Comparison of ENCODE assay signal across 9 cellular contexts in the genomic region with DNA sequence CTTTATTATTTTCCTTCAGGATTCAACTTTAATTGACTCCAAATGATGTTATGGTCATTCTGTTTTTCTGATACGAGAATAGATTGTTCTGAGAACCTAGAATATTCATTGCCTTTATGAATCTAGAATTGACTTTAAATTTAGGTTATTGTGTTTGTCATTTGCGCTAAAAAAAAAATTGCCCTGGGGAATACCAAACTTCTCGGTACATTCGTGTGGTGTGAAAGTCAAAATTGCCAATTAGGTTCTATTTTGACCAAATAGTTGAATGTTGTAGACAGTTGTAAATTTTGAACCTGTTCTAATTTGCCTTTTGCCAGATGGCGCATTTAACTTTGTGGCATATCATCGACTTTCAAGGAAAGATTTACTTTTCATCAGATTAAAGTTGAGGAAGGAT. TPM values are rescaled to one million over a fixed set of nuclear protein-coding genes. Genes with fewer than 3 reads are reported as not detected.
DNase-seq lines count a peak whose midpoint lies in the region; ATAC-seq and TF ChIP-seq lines count a peak whose summit lies in the region.
"Had no signal": no experiment of that assay in that cellular context is flagged by ENCODE, and none has a peak within 500 bp of the region (broad histone marks: within the 10 kb centered on the region; RNA-seq: fewer than 3 reads in every experiment).

No MANE protein-coding gene starts in this region.

- H3K36me3 Mint-ChIP-seq in Calu3 (ENCODE audit: insufficient read depth, unreplicated experiment) = peaks cover 61% of the 10 kb centered on the region
- H3K36me3 Mint-ChIP-seq in IgD-negative memory B cell = no peaks in the 10 kb centered on the region
- no peaks in the 10 kb centered on the region for H3K36me3 Mint-ChIP-seq in chondrocyte (ENCODE audit: low read depth)

- H3K27me3 Mint-ChIP-seq in Calu3 (ENCODE audit: unreplicated experiment) = no peaks in the 10 kb centered on the region
- no peaks in the 10 kb centered on the region for H3K27me3 Mint-ChIP-seq in IgD-negative memory B cell
- H3K27me3 Mint-ChIP-seq in chondrocyte (ENCODE audit: low read depth) = no peaks in the 10 kb centered on the region

- no peaks in the 10 kb centered on the region for H3K9me3 ChIP-seq in neuron (ENCODE audit: low read length)

- no peak for ATAC-seq in HG03354 (IDR thresholded peaks at IDR 0.05; ENCODE audit: poor library complexity, severe bottlenecking, unreplicated experiment)
- ATAC-seq in HG03520 (IDR thresholded peaks at IDR 0.05; ENCODE audit: unreplicated experiment) = no peak

- peak overlapping the region; percentile 91 for H3K4me3 Mint-ChIP-seq in Calu3 (ENCODE audit: low read depth, unreplicated experiment)
- H3K4me3 Mint-ChIP-seq in IgD-negative memory B cell = peak overlapping the region; percentile 17 to 95 (median 64)
- H3K4me3 Mint-ChIP-seq in chondrocyte (ENCODE audit: unreplicated experiment) = no peak overlapping the region

- H3K4me1 ChIP-seq in neuron (ENCODE audit: insufficient read depth, low read length) = peaks cover 19% of the 10 kb centered on the region

- H3K9me3 Mint-ChIP-seq in Calu3 (ENCODE audit: low read depth, unreplicated experiment) (no peaks in the 10 kb centered on the region), IgD-negative memory B cell (no peaks in the 10 kb centered on the region), chondrocyte (ENCODE audit: low read depth) (no peaks in the 10 kb centered on the region)

- H3K36me3 ChIP-seq in neuron (ENCODE audit: insufficient read depth, low read length) = peaks cover 11% of the 10 kb centered on the region

- H2AFZ ChIP-seq in neuron (ENCODE audit: low read depth, low read length) = no peak overlapping the region

- DNase-seq in Calu3 (no peak), chondrocyte (ENCODE audit: low spot score) (no peak), COLO668 (lab: John Stamatoyannopoulos, UW; ENCODE audit: unreplicated experiment) (no peak), mucosa of gallbladder (ENCODE audit: low spot score) (no peak)
- DNase-seq: NCI-H774 had no signal

- TF ChIP-seq CTCF in Calu3 (IDR thresholded peaks at IDR 0.05; ENCODE audit: unreplicated experiment) = no peak
- no peak for TF ChIP-seq CTCF in chondrocyte (IDR thresholded peaks at IDR 0.05)

- peak overlapping the region; percentile 100 for H3K4me3 ChIP-seq in neuron (ENCODE audit: low read length)

- intact Hi-C loops in Calu3 (cut with micrococcal nuclease; ENCODE audit: unreplicated experiment) = no loop called here

- no TSS peak for BruUV-seq in Calu3 (replicated peaks; lab: Mats Ljungman, UMichigan)

- H3K27ac Mint-ChIP-seq in Calu3 (ENCODE audit: unreplicated experiment) (no peak overlapping the region), IgD-negative memory B cell (peak overlapping the region; percentile 76 to 99 (median 95)), chondrocyte (ENCODE audit: unreplicated experiment) (peak overlapping the region; percentile 41)

- H3K4me1 Mint-ChIP-seq in Calu3 (ENCODE audit: low read depth, unreplicated experiment) (peaks cover 8% of the 10 kb centered on the region), IgD-negative memory B cell (peaks cover 40 to 45% (median 42%) of the 10 kb centered on the region in 3 donors), chondrocyte (ENCODE audit: low read depth) (peaks cover 39% of the 10 kb centered on the region)

- CTCF ChIA-PET in Calu3 (lab: Charles Lee) = interaction anchor here (0.6 kb wide), 1 partner anchor 11 kb away, joined by 6 read pairs; no protein-coding TSS in a partner anchor

- H3K27me3 ChIP-seq in neuron (ENCODE audit: insufficient read depth, low read length) = no peaks in the 10 kb centered on the region

RNA-seq across cellular contexts. Expression of a gene that starts 3.0 kb away (rescaled TPM):
- 91.8 and 103 TPM in 2 replicates for total RNA-seq in Calu3 (2022)
- 127 TPM for polyA plus RNA-seq in IgD-negative memory B cell
- 65.0 to 72.3 TPM (median 65.9 TPM) in 3 replicates for total RNA-seq in chondrocyte
- total RNA-seq in mucosa of gallbladder = 75.4 TPM

RNA-seq across cellular contexts. Expression of a gene that starts 31.6 kb away (rescaled TPM):
- total RNA-seq in Calu3 (2022) = 92.3 and 108 TPM in 2 replicates
- polyA plus RNA-seq in IgD-negative memory B cell = 23.6 TPM
- 36.0 to 43.5 TPM (median 38.4 TPM) in 3 replicates for total RNA-seq in chondrocyte
- total RNA-seq in mucosa of gallbladder = 69.3 TPM

RNA-seq across cellular contexts. Expression of a gene that starts 37.2 kb away (rescaled TPM):
- 143 and 202 TPM in 2 replicates for total RNA-seq in Calu3 (2022)
- 79.2 TPM for polyA plus RNA-seq in IgD-negative memory B cell
- total RNA-seq in chondrocyte = 57.1 to 87.3 TPM (median 61.5 TPM) in 3 replicates
- 189 TPM for total RNA-seq in mucosa of gallbladder

RNA-seq across cellular contexts. Expression of a gene that starts 59.1 kb away (rescaled TPM):
- 311 and 357 TPM in 2 replicates for total RNA-seq in Calu3 (2022)
- 82.7 TPM for polyA plus RNA-seq in IgD-negative memory B cell
- 169 to 200 TPM (median 175 TPM) in 3 replicates for total RNA-seq in chondrocyte
- 131 TPM for total RNA-seq in mucosa of gallbladder

RNA-seq across cellular contexts. Expression of a gene that starts 60.0 kb away (rescaled TPM):
- total RNA-seq in Calu3 (2022) = 86.6 and 88.7 TPM in 2 replicates
- polyA plus RNA-seq in IgD-negative memory B cell = 108 TPM
- 52.2 to 70.6 TPM (median 53.1 TPM) in 3 replicates for total RNA-seq in chondrocyte
- 62.6 TPM for total RNA-seq in mucosa of gallbladder
